In genomic region chr1:46205794-46206193, GRCh38 we compare ENCODE assay signal across 22 cellular contexts. TPM values are rescaled to one million over a fixed set of nuclear protein-coding genes. Genes with fewer than 3 reads are reported as not detected.
DNase-seq lines count a peak whose midpoint lies in the region; ATAC-seq, FAIRE-seq and TF ChIP-seq lines count a peak whose summit lies in the region.
"Had no signal": no experiment of that assay in that cellular context is flagged by ENCODE, and none has a peak within 500 bp of the region (broad histone marks: within the 10 kb centered on the region; RNA-seq: fewer than 3 reads in every experiment).

No MANE protein-coding gene starts in this region.

- in situ Hi-C loops in mammary epithelial cell (cut with MboI; ENCODE audit: low sequenced_read_pairs in 2 of 2) = no loop called here

- 30% methylated on average over 3 of the region's 3 CpGs for WGBS in mammary epithelial cell (ENCODE audit: low coverage, missing lambda C conversion rate)

- H3K9ac ChIP-seq in mammary epithelial cell (ENCODE audit: insufficient read depth, low read length) = no peak overlapping the region
- no peak overlapping the region for H3K9ac ChIP-seq in parathyroid adenoma

- FAIRE-seq in urothelium cell line (lab: Jason Lieb, UNC) = no peak
- FAIRE-seq: A204.1 had no signal

- CTCF ChIA-PET in mammary epithelial cell (lab: Charles Lee; ENCODE audit: low non-redundant PET) = no interaction called here
- CTCF ChIA-PET in activated naive CD4-positive, alpha-beta T cell treated with anti-CD3 and anti-CD28 coated beads for 36 hours (lab: Charles Lee) = no interaction called here

- intact Hi-C loops in mammary epithelial cell (cut with micrococcal nuclease) (no loop called here), breast epithelium (cut with DNase I; ENCODE audit: low total_unique reads) (no loop called here), Right ventricle myocardium superior (cut with DNase I) (no loop called here)
- intact Hi-C loops in activated naive CD4-positive, alpha-beta T cell treated with anti-CD3 and anti-CD28 coated beads for 36 hours (cut with micrococcal nuclease) = no loop called here

- no peak overlapping the region for H3K27ac Mint-ChIP-seq in activated naive CD4-positive, alpha-beta T cell treated with anti-CD3 and anti-CD28 coated beads for 36 hours
- H3K27ac Mint-ChIP-seq: activated CD4-positive, alpha-beta memory T cell treated with anti-CD3 and anti-CD28 coated beads for 36 hours; endodermal cell; natural killer cell treated with Interleukin-12 subunit alpha and Interleukin-12 subunit beta and Interleukin-15 and Interleukin-18, amount 100 ng/mL, for 72 hours had no signal

- H3K36me3 ChIP-seq in mammary epithelial cell (ENCODE audit: insufficient read depth, low read length) (peaks cover 4% of the 10 kb centered on the region), breast epithelium (no peaks in the 10 kb centered on the region), parathyroid adenoma (ENCODE audit: control insufficient read depth, insufficient read depth, low read length) (no peaks in the 10 kb centered on the region)
- H3K36me3 ChIP-seq: suprapubic skin had no signal

- dilution Hi-C loops in mammary epithelial cell (cut with HindIII; ENCODE audit: low sequenced_read_pairs) = no loop called here

- H3K4me2 ChIP-seq in mammary epithelial cell (ENCODE audit: insufficient read depth, low read depth, low read length) = peak overlapping the region; percentile 16
- peak overlapping the region; percentile 43 for H3K4me2 ChIP-seq in parathyroid adenoma (ENCODE audit: low read length)

- no peak overlapping the region for H2AFZ ChIP-seq in mammary epithelial cell (ENCODE audit: low read depth, low read length)
- no peak overlapping the region for H2AFZ ChIP-seq in parathyroid adenoma

- H4K20me1 ChIP-seq in mammary epithelial cell (ENCODE audit: insufficient read depth, low read length) = no peaks in the 10 kb centered on the region

- peaks cover 17% of the 10 kb centered on the region for H3K4me1 ChIP-seq in mammary epithelial cell (ENCODE audit: insufficient read depth, low read length)
- H3K4me1 ChIP-seq in breast epithelium = peaks cover 0 to 5% of the 10 kb centered on the region in 2 donors
- peaks cover 4% of the 10 kb centered on the region for H3K4me1 ChIP-seq in parathyroid adenoma

- peaks cover 7% of the 10 kb centered on the region for H3K4me1 Mint-ChIP-seq in activated naive CD4-positive, alpha-beta T cell treated with anti-CD3 and anti-CD28 coated beads for 36 hours (ENCODE audit: low read depth)

- H3K36me3 Mint-ChIP-seq in activated naive CD4-positive, alpha-beta T cell treated with anti-CD3 and anti-CD28 coated beads for 36 hours (ENCODE audit: low read depth) = no peaks in the 10 kb centered on the region
- H3K36me3 Mint-ChIP-seq: activated CD4-positive, alpha-beta memory T cell treated with anti-CD3 and anti-CD28 coated beads for 36 hours; natural killer cell treated with Interleukin-12 subunit alpha and Interleukin-12 subunit beta and Interleukin-15 and Interleukin-18, amount 100 ng/mL, for 72 hours had no signal

- ATAC-seq in Right ventricle myocardium superior (ENCODE audit: poor library complexity) (peak; percentile 38), GM21576 (IDR thresholded peaks at IDR 0.05; ENCODE audit: unreplicated experiment) (no peak)
- ATAC-seq: foreskin keratinocyte; natural killer cell treated with Interleukin-12 subunit alpha and Interleukin-12 subunit beta and Interleukin-15 and Interleukin-18, amount 100 ng/mL, for 72 hours had no signal

- H3K27me3 Mint-ChIP-seq in activated naive CD4-positive, alpha-beta T cell treated with anti-CD3 and anti-CD28 coated beads for 36 hours (ENCODE audit: low read depth) = no peaks in the 10 kb centered on the region

- no TSS peak for BruUV-seq in mammary epithelial cell (replicated peaks; lab: Mats Ljungman, UMichigan)

- H3K79me2 ChIP-seq in mammary epithelial cell (ENCODE audit: insufficient read depth, low read length) (peaks cover 51% of the 10 kb centered on the region), parathyroid adenoma (no peaks in the 10 kb centered on the region)

- no peak overlapping the region for H3K4me3 Mint-ChIP-seq in activated naive CD4-positive, alpha-beta T cell treated with anti-CD3 and anti-CD28 coated beads for 36 hours
- H3K4me3 Mint-ChIP-seq: activated CD4-positive, alpha-beta memory T cell treated with anti-CD3 and anti-CD28 coated beads for 36 hours; endodermal cell; natural killer cell treated with Interleukin-12 subunit alpha and Interleukin-12 subunit beta and Interleukin-15 and Interleukin-18, amount 100 ng/mL, for 72 hours had no signal

- H3K4me3 ChIP-seq in mammary epithelial cell (replicated peaks in 1 of 3; ENCODE audit: insufficient read depth in 1 of 3, low read depth in 2 of 3, low read length in 3 of 3) = no peak overlapping the region
- H3K4me3 ChIP-seq in breast epithelium = no peak overlapping the region
- H3K4me3 ChIP-seq in parathyroid adenoma (ENCODE audit: low read depth, low read length) = no peak overlapping the region
- H3K4me3 ChIP-seq: suprapubic skin had no signal

- no peak overlapping the region for H3K27ac ChIP-seq in mammary epithelial cell (ENCODE audit: insufficient read depth, low read depth, low read length)
- H3K27ac ChIP-seq in breast epithelium = peak overlapping the region in 1 of 2 donors; percentile 5
- H3K27ac ChIP-seq in parathyroid adenoma = peak overlapping the region; percentile 73
- H3K27ac ChIP-seq: C4-2B, foreskin keratinocyte, suprapubic skin, VCaP had no signal

- H3K9me3 Mint-ChIP-seq in activated naive CD4-positive, alpha-beta T cell treated with anti-CD3 and anti-CD28 coated beads for 36 hours = no peaks in the 10 kb centered on the region
- H3K9me3 Mint-ChIP-seq: activated CD4-positive, alpha-beta memory T cell treated with anti-CD3 and anti-CD28 coated beads for 36 hours; endodermal cell; natural killer cell treated with Interleukin-12 subunit alpha and Interleukin-12 subunit beta and Interleukin-15 and Interleukin-18, amount 100 ng/mL, for 72 hours had no signal

- no peak for TF ChIP-seq CTCF in mammary epithelial cell (conservative IDR thresholded peaks at IDR 0.05 in 1 of 2, IDR thresholded peaks at IDR 0.05 in 1 of 2; ENCODE audit: extremely low read depth in 1 of 2, insufficient read depth in 1 of 2, low read depth in 1 of 2, low read length in 2 of 2)
- no peak for TF ChIP-seq CTCF in breast epithelium (IDR thresholded peaks at IDR 0.05)
- TF ChIP-seq CTCF in parathyroid adenoma (IDR thresholded peaks at IDR 0.05) = no peak

- no peak for TF ChIP-seq POLR2A in breast epithelium (IDR thresholded peaks at IDR 0.05)

- H3K9me3 ChIP-seq in mammary epithelial cell (replicated peaks; ENCODE audit: insufficient read depth, low read length) = no peaks in the 10 kb centered on the region
- H3K9me3 ChIP-seq in breast epithelium = no peaks in the 10 kb centered on the region
- no peaks in the 10 kb centered on the region for H3K9me3 ChIP-seq in parathyroid adenoma (ENCODE audit: control insufficient read depth, low read length)
- H3K9me3 ChIP-seq: suprapubic skin had no signal

- H3K27me3 ChIP-seq in mammary epithelial cell (ENCODE audit: insufficient read depth, low read length) (no peaks in the 10 kb centered on the region), breast epithelium (no peaks in the 10 kb centered on the region), parathyroid adenoma (ENCODE audit: control insufficient read depth, insufficient read depth, low read length) (no peaks in the 10 kb centered on the region)
- H3K27me3 ChIP-seq: foreskin keratinocyte, suprapubic skin had no signal

- DNase-seq in mammary epithelial cell = no peak
- DNase-seq in breast epithelium (ENCODE audit: low spot score in 2 of 2) = no peak
- no peak for DNase-seq in Right ventricle myocardium superior
- DNase-seq in urothelium cell line (ENCODE audit: low spot score) = no peak
- no peak for DNase-seq in activated naive CD4-positive, alpha-beta T cell treated with anti-CD3 and anti-CD28 coated beads for 36 hours
- DNase-seq in NCI-H82 (lab: John Stamatoyannopoulos, UW) = no peak
- DNase-seq: activated CD4-positive, alpha-beta memory T cell treated with anti-CD3 and anti-CD28 coated beads for 36 hours; activated T-cell treated with anti-CD3 and anti-CD28 coated beads, Interleukin-2, amount 50 U/mL, for 48 hours; DMS79; endodermal cell; foreskin keratinocyte; KG1; NCI-H1092; NCI-H774 had no signal

RNA-seq across cellular contexts. Expression of gene LURAP1, which starts 2.7 kb away (rescaled TPM):
- total RNA-seq in mammary epithelial cell (10 to 100 TPM in 1 of 2 donors, 1 to 10 TPM in 1; 8.8 to 13.8 TPM), breast epithelium (1 to 10 TPM; 2.7 to 5.9 (median 4.2) TPM), Right ventricle myocardium superior (4.8 TPM)
- polyA plus RNA-seq in mammary epithelial cell = 5.4 TPM
- polyA minus RNA-seq in mammary epithelial cell = 12.4 TPM
- under 1 TPM; 0.21 to 0.25 TPM for total RNA-seq in activated naive CD4-positive, alpha-beta T cell treated with anti-CD3 and anti-CD28 coated beads for 36 hours
- total RNA-seq: natural killer cell treated with Interleukin-12 subunit alpha and Interleukin-12 subunit beta and Interleukin-15 and Interleukin-18, amount 100 ng/mL, for 72 hours had no signal

RNA-seq across cellular contexts. Expression of gene POMGNT1, which starts 7.6 kb away (rescaled TPM):
- total RNA-seq in mammary epithelial cell = 100 to 1,000 TPM in 1 of 2 donors, 10 to 100 TPM in 1; 92.5 to 144 TPM
- 73.1 TPM for polyA plus RNA-seq in mammary epithelial cell
- 55.2 TPM for polyA minus RNA-seq in mammary epithelial cell
- total RNA-seq in breast epithelium = 10 to 100 TPM; 37.6 to 47.4 (median 42.3) TPM
- 110 TPM for total RNA-seq in Right ventricle myocardium superior
- 10 to 100 TPM; 32.4 to 32.9 TPM for total RNA-seq in activated naive CD4-positive, alpha-beta T cell treated with anti-CD3 and anti-CD28 coated beads for 36 hours

RNA-seq across cellular contexts. Expression of gene P3R3URF, which starts 29.5 kb away (rescaled TPM):
- not detected for total RNA-seq in mammary epithelial cell
- not detected for polyA plus RNA-seq in mammary epithelial cell
- not detected for polyA minus RNA-seq in mammary epithelial cell
- total RNA-seq in breast epithelium = not detected
- not detected for total RNA-seq in Right ventricle myocardium superior
- total RNA-seq in activated naive CD4-positive, alpha-beta T cell treated with anti-CD3 and anti-CD28 coated beads for 36 hours = not detected
- total RNA-seq: activated CD4-positive, alpha-beta memory T cell treated with anti-CD3 and anti-CD28 coated beads for 36 hours; endodermal cell; foreskin keratinocyte; lung microvascular endothelial cell; natural killer cell treated with Interleukin-12 subunit alpha and Interleukin-12 subunit beta and Interleukin-15 and Interleukin-18, amount 100 ng/mL, for 72 hours; suprapubic skin had no signal
- polyA plus RNA-seq: foreskin keratinocyte had no signal

RNA-seq across cellular contexts. Expression of gene TSPAN1, which starts 30.9 kb away (rescaled TPM):
- total RNA-seq in mammary epithelial cell = 100 to 1,000 TPM; 116 to 277 TPM
- polyA plus RNA-seq in mammary epithelial cell = 510 TPM
- polyA minus RNA-seq in mammary epithelial cell = 362 TPM
- 10 to 100 TPM in 1 of 3 donors, 1 to 10 TPM in 1, under 1 TPM in 1; 0.48 to 26.2 (median 8.9) TPM for total RNA-seq in breast epithelium
- 0.75 TPM for total RNA-seq in Right ventricle myocardium superior
- not detected for total RNA-seq in activated naive CD4-positive, alpha-beta T cell treated with anti-CD3 and anti-CD28 coated beads for 36 hours
- total RNA-seq: endodermal cell; lung microvascular endothelial cell; natural killer cell treated with Interleukin-12 subunit alpha and Interleukin-12 subunit beta and Interleukin-15 and Interleukin-18, amount 100 ng/mL, for 72 hours had no signal

RNA-seq across cellular contexts. Expression of gene RAD54L, which starts 41.8 kb away (rescaled TPM):
- total RNA-seq in mammary epithelial cell = 10 to 100 TPM in 1 of 2 donors, 1 to 10 TPM in 1; 1.2 to 14.3 TPM
- 10.5 TPM for polyA plus RNA-seq in mammary epithelial cell
- 17.6 TPM for polyA minus RNA-seq in mammary epithelial cell
- total RNA-seq in breast epithelium = 1 to 10 TPM in 2 of 3 donors, not detected in 1; 1.8 to 4.9 TPM
- 0.48 TPM for total RNA-seq in Right ventricle myocardium superior
- total RNA-seq in activated naive CD4-positive, alpha-beta T cell treated with anti-CD3 and anti-CD28 coated beads for 36 hours = 10 to 100 TPM; 83.9 to 88.0 TPM
